In genomic region chr11:1487851-1488574, GRCh38 we compare ENCODE assay signal across 15 cellular contexts. TPM values are rescaled to one million over a fixed set of nuclear protein-coding genes. Genes with fewer than 3 reads are reported as not detected.
DNase-seq lines count a peak whose midpoint lies in the region; ATAC-seq and TF ChIP-seq lines count a peak whose summit lies in the region.
"Had no signal": no experiment of that assay in that cellular context is flagged by ENCODE, and none has a peak within 500 bp of the region (broad histone marks: within the 10 kb centered on the region; RNA-seq: fewer than 3 reads in every experiment).

No MANE protein-coding gene starts in this region.

- DNase-seq in DND-41 = no peak
- DNase-seq in T-helper 17 cell = peak in 1 of 3 donors; percentile 7
- DNase-seq in left cardiac atrium = peak; percentile 18
- DNase-seq in stimulated activated effector memory CD8-positive, alpha-beta T cell treated with anti-CD3 and anti-CD28 coated beads, Interleukin-12 subunit alpha, Interleukin-12 subunit beta, amount 100 ng/mL, for 72 hours (ENCODE audit: low spot score in 2 of 2) = no peak
- DNase-seq in NCI-H526 treated with DMSO at 0.1 percent for 48 hours (lab: John Stamatoyannopoulos, UW) = no peak
- no peak for DNase-seq in NCI-H187 treated with DMSO at 0.1 percent for 48 hours (lab: John Stamatoyannopoulos, UW)
- DNase-seq: C1 segment of cervical spinal cord; foreskin fibroblast; KG1; NCI-H1930; NCI-H82; stimulated activated CD8-positive, alpha-beta memory T cell treated with anti-CD3 and anti-CD28 coated beads, Interleukin-4, amount 100 ng/mL, for 48 hours; T-helper 2 cell had no signal

- H3K9me3 ChIP-seq in DND-41 (ENCODE audit: insufficient read depth, low read length, severe bottlenecking) (no peaks in the 10 kb centered on the region), T-helper 17 cell (ENCODE audit: control insufficient read depth, low read length, poor library complexity, severe bottlenecking) (no peaks in the 10 kb centered on the region)

- peak; percentile 54; the same call in 1 of the 3 replicates for ATAC-seq in DND-41 (ENCODE audit: insufficient read depth, low read depth)
- ATAC-seq in T-helper 17 cell = no peak
- ATAC-seq in left cardiac atrium = peak in 1 of 2 donors; percentile 9
- ATAC-seq in stimulated activated effector memory CD8-positive, alpha-beta T cell treated with anti-CD3 and anti-CD28 coated beads, Interleukin-12 subunit alpha, Interleukin-12 subunit beta, amount 100 ng/mL, for 72 hours = peak; percentile 9
- ATAC-seq in HG03342 (IDR thresholded peaks at IDR 0.05; ENCODE audit: unreplicated experiment) = no peak
- ATAC-seq in GM21381 (IDR thresholded peaks at IDR 0.05; ENCODE audit: unreplicated experiment) = no peak

- H3K36me3 ChIP-seq in DND-41 (ENCODE audit: insufficient read depth, low read length) = no peaks in the 10 kb centered on the region

- no peak overlapping the region for H2AFZ ChIP-seq in DND-41 (ENCODE audit: low read depth, low read length)

- no peak overlapping the region for H3K4me2 ChIP-seq in DND-41 (ENCODE audit: insufficient read depth, low read length)

- no peaks in the 10 kb centered on the region for H3K4me1 ChIP-seq in DND-41 (ENCODE audit: insufficient read depth, low read length)

- H3K36me3 Mint-ChIP-seq in T-helper 17 cell (ENCODE audit: low read depth) = no peaks in the 10 kb centered on the region
- peaks cover 5% of the 10 kb centered on the region for H3K36me3 Mint-ChIP-seq in stimulated activated effector memory CD8-positive, alpha-beta T cell treated with anti-CD3 and anti-CD28 coated beads, Interleukin-12 subunit alpha, Interleukin-12 subunit beta, amount 100 ng/mL, for 72 hours

- no peak overlapping the region for H3K27ac Mint-ChIP-seq in T-helper 17 cell
- peak overlapping the region; percentile 88 for H3K27ac Mint-ChIP-seq in stimulated activated effector memory CD8-positive, alpha-beta T cell treated with anti-CD3 and anti-CD28 coated beads, Interleukin-12 subunit alpha, Interleukin-12 subunit beta, amount 100 ng/mL, for 72 hours

- peaks cover 34% of the 10 kb centered on the region for H3K4me1 Mint-ChIP-seq in T-helper 17 cell
- H3K4me1 Mint-ChIP-seq in stimulated activated effector memory CD8-positive, alpha-beta T cell treated with anti-CD3 and anti-CD28 coated beads, Interleukin-12 subunit alpha, Interleukin-12 subunit beta, amount 100 ng/mL, for 72 hours = peaks cover 58% of the 10 kb centered on the region

- H3K9ac ChIP-seq in DND-41 (ENCODE audit: low read depth, low read length) = no peak overlapping the region

- H3K4me3 ChIP-seq in DND-41 (ENCODE audit: low read depth in 1 of 2, low read length in 2 of 2) = no peak overlapping the region

- intact Hi-C loops in left cardiac atrium (cut with DNase I) = no loop called here

- no peak overlapping the region for H3K27ac ChIP-seq in DND-41 (ENCODE audit: low read length)

- no peaks in the 10 kb centered on the region for H3K9me3 Mint-ChIP-seq in stimulated activated effector memory CD8-positive, alpha-beta T cell treated with anti-CD3 and anti-CD28 coated beads, Interleukin-12 subunit alpha, Interleukin-12 subunit beta, amount 100 ng/mL, for 72 hours

- peaks cover 92% of the 10 kb centered on the region for H3K79me2 ChIP-seq in DND-41 (ENCODE audit: insufficient read depth, low read length)

- no peak for TF ChIP-seq CTCF in DND-41 (IDR thresholded peaks at IDR 0.05; ENCODE audit: borderline replicate concordance, extremely low read depth, low read length, poor library complexity, severe bottlenecking)

- H3K4me3 Mint-ChIP-seq in T-helper 17 cell = peak overlapping the region; percentile 66
- no peak overlapping the region for H3K4me3 Mint-ChIP-seq in stimulated activated effector memory CD8-positive, alpha-beta T cell treated with anti-CD3 and anti-CD28 coated beads, Interleukin-12 subunit alpha, Interleukin-12 subunit beta, amount 100 ng/mL, for 72 hours

- no peaks in the 10 kb centered on the region for H3K27me3 Mint-ChIP-seq in T-helper 17 cell

- peaks cover 79% of the 10 kb centered on the region for H4K20me1 ChIP-seq in DND-41 (ENCODE audit: insufficient read depth, low read length)

- H3K27me3 ChIP-seq in DND-41 (ENCODE audit: insufficient read depth, low read length, poor library complexity) = no peaks in the 10 kb centered on the region

RNA-seq across cellular contexts. Expression of gene MOB2, which starts 1.4 kb away (rescaled TPM):
- total RNA-seq in T-helper 17 cell (10 to 100 TPM; 65.0 to 65.7 TPM), left cardiac atrium (10 to 100 TPM; 36.6 to 44.0 TPM)

Comparison
In these comparisons a context has a peak if more than half of its experiments do, and no peak if none do; other contexts are left out.
1. ATAC-seq: peak in DND-41 (single experiment) and stimulated activated effector memory CD8-positive, alpha-beta T cell treated with anti-CD3 and anti-CD28 coated beads, Interleukin-12 subunit alpha, Interleukin-12 subunit beta, amount 100 ng/mL, for 72 hours (single experiment); none in T-helper 17 cell (single experiment), HG03342 (single experiment) and GM21381 (single experiment).